Comparison of ENCODE assay signal across 11 cellular contexts in the genomic region with DNA sequence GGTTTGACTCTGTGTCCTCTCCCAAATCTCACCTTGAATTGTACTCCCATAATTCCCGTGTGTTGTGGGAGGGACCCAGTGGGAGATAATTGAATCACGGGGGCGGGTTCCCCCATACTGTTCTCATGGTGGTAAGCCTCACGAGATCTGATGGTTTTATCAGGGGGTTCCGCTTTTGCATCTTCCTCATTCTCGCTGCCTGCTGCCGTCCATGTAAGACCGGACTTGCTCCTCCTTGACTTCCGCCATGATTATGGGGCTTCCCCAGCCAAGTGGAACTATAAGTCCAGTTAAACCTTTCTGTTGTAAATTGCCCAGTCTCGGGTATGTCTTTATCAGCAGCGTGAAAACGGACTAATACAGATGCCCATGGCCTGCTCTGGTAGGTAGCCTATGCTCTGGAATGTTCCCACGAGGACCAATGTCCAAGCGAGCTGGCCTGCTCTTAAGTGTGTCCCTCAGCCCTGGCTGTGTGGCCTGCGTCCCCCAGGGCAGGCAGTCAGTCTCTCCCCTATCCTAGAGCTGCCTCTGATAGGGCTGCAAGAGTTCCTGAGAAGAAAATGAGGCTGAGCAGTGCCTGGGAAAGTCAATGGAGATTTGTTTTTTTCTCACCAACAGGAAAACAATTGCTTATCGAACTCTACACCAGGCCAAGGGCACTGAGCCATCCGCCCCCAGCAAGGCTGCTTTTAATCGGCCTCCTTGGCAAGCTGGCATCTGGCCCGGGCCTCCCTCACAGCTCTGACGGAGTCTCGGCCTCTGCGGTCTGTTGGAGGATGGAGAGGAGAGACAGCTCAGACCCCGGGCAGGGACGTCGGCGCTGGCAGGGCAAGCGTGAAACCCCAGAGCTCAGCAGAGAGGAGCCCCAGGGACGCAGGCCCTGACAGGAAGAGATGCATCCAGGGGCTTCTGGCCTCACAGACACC. TPM values are rescaled to one million over a fixed set of nuclear protein-coding genes. Genes with fewer than 3 reads are reported as not detected.
DNase-seq lines count a peak whose midpoint lies in the region; ATAC-seq and TF ChIP-seq lines count a peak whose summit lies in the region.
"Had no signal": no experiment of that assay in that cellular context is flagged by ENCODE, and none has a peak within 500 bp of the region (broad histone marks: within the 10 kb centered on the region; RNA-seq: fewer than 3 reads in every experiment).

No MANE protein-coding gene starts in this region.

- H3K9me3 ChIP-seq in SK-N-SH, result no peaks in the 10 kb centered on the region
- no peaks in the 10 kb centered on the region for H3K9me3 ChIP-seq in fibroblast of lung (ENCODE audit: control insufficient read depth, insufficient read depth, low read depth, low read length)
- no peaks in the 10 kb centered on the region for H3K9me3 ChIP-seq in ovary

- no peak for ATAC-seq in foreskin keratinocyte
- ATAC-seq: GM12878 had no signal

- peak overlapping the region; percentile 39 for H3K9ac ChIP-seq in SK-N-SH
- H3K9ac ChIP-seq in fibroblast of lung (ENCODE audit: insufficient read depth, low read length), result no peak overlapping the region

- TF ChIP-seq CTCF in SK-N-SH (IDR thresholded peaks at IDR 0.05) (no peak), fibroblast of lung (conservative IDR thresholded peaks at IDR 0.05 in 1 of 2, IDR thresholded peaks at IDR 0.05 in 1 of 2; ENCODE audit: low read depth in 1 of 2, low read length in 2 of 2) (no peak), ovary (IDR thresholded peaks at IDR 0.05) (no peak), foreskin keratinocyte (conservative IDR thresholded peaks at IDR 0.05) (no peak)

- no peak for TF ChIP-seq EP300 in SK-N-SH (IDR thresholded peaks at IDR 0.05; ENCODE audit: borderline replicate concordance in 1 of 2, low read depth in 1 of 2, low read length in 1 of 2)
- no peak for TF ChIP-seq EP300 in ovary (IDR thresholded peaks at IDR 0.05)

- TF ChIP-seq POLR2A in ovary (IDR thresholded peaks at IDR 0.05), result no peak

- H2AFZ ChIP-seq in SK-N-SH (ENCODE audit: low read depth) (no peak overlapping the region), fibroblast of lung (ENCODE audit: low read length) (no peak overlapping the region)

- WGBS in SK-N-SH (ENCODE audit: low lambda C conversion rate), result 81% methylated on average over 23 of the region's 28 CpGs
- WGBS in ovary, 3 donors, result 47 to 69% (median 53%) methylated on average over 28 of the region's 28 CpGs

- H4K20me1 ChIP-seq in SK-N-SH (ENCODE audit: insufficient read depth), result peaks cover 4% of the 10 kb centered on the region; the same call in 1 of the 2 replicates
- no peaks in the 10 kb centered on the region for H4K20me1 ChIP-seq in fibroblast of lung (ENCODE audit: control insufficient read depth, extremely low read depth, insufficient read depth, low read length)

- no peak for TF ChIP-seq RAD21 in SK-N-SH (IDR thresholded peaks at IDR 0.05; ENCODE audit: low read length)

- H3K4me2 ChIP-seq in SK-N-SH, result peak overlapping the region; percentile 47; the same call in 1 of the 2 replicates
- peak overlapping the region; percentile 56 for H3K4me2 ChIP-seq in fibroblast of lung (ENCODE audit: extremely low read depth, insufficient read depth, low read length)

- H3K9me2 ChIP-seq in SK-N-SH, result no peaks in the 10 kb centered on the region

- CTCF ChIA-PET in SK-N-SH (lab: Yijun Ruan, JAX) (no interaction called here), HEK293T (lab: Yijun Ruan, JAX) (no interaction called here)

- POLR2A ChIA-PET in SK-N-SH (lab: Yijun Ruan, JAX), result interaction anchor here (1.2 kb wide), 1 partner anchor 16 kb away, joined by 3 read pairs; no protein-coding TSS in a partner anchor
- POLR2A ChIA-PET in HEK293T (lab: Yijun Ruan, JAX), result no interaction called here

- H3K79me2 ChIP-seq in SK-N-SH (ENCODE audit: insufficient read depth), result peaks cover 17% of the 10 kb centered on the region; the same call in 1 of the 2 replicates
- peaks cover 1% of the 10 kb centered on the region for H3K79me2 ChIP-seq in fibroblast of lung (ENCODE audit: control insufficient read depth, insufficient read depth, low read length)

- H3K4me3 ChIP-seq in SK-N-SH (ENCODE audit: low read depth in 2 of 2, low read length in 1 of 2), result no peak overlapping the region
- no peak overlapping the region for H3K4me3 ChIP-seq in fibroblast of lung (replicated peaks in 1 of 4; ENCODE audit: control extremely low read depth in 1 of 4, insufficient read depth in 1 of 4, low read depth in 3 of 4, low read length in 4 of 4)
- no peak overlapping the region for H3K4me3 ChIP-seq in ovary
- H3K4me3 ChIP-seq: GM12878 had no signal

- peaks cover 4% of the 10 kb centered on the region for H3F3A ChIP-seq in SK-N-SH (replicated peaks; ENCODE audit: insufficient read depth)

- H3K4me1 ChIP-seq in SK-N-SH (ENCODE audit: control insufficient read depth in 1 of 2, insufficient read depth in 2 of 2, low read depth in 1 of 2, low read length in 1 of 2) (peaks cover 4 to 17% of the 10 kb centered on the region in 2 experiments; a peak in 2 of 4 replicates), fibroblast of lung (ENCODE audit: control insufficient read depth, extremely low read depth, insufficient read depth, low read length) (peaks cover 7% of the 10 kb centered on the region), ovary (ENCODE audit: insufficient read depth) (peaks cover 21% of the 10 kb centered on the region), foreskin keratinocyte (no peaks in the 10 kb centered on the region)

- H3K27me3 ChIP-seq in SK-N-SH (ENCODE audit: insufficient read depth) (no peaks in the 10 kb centered on the region), fibroblast of lung (ENCODE audit: control insufficient read depth, insufficient read depth, low read length) (no peaks in the 10 kb centered on the region), ovary (no peaks in the 10 kb centered on the region), foreskin keratinocyte (no peaks in the 10 kb centered on the region)

- peaks cover 0 to 3% of the 10 kb centered on the region in 2 experiments for H3K36me3 ChIP-seq in SK-N-SH (replicated peaks in 1 of 2; ENCODE audit: control insufficient read depth in 1 of 2, insufficient read depth in 2 of 2, low read length in 1 of 2)
- peaks cover 1% of the 10 kb centered on the region for H3K36me3 ChIP-seq in fibroblast of lung (ENCODE audit: control insufficient read depth, insufficient read depth, low read length)
- H3K36me3 ChIP-seq in ovary, result no peaks in the 10 kb centered on the region

- intact Hi-C loops in ovary (cut with DNase I), result no loop called here

- H3K27ac ChIP-seq in SK-N-SH (ENCODE audit: low read depth in 2 of 2, low read length in 1 of 2) (peak overlapping the region; percentile 56 to 64; a peak in 3 of 4 replicates), fibroblast of lung (ENCODE audit: insufficient read depth, low read length) (peak overlapping the region; percentile 34), ovary (peak overlapping the region; percentile 50 to 60), foreskin keratinocyte (no peak overlapping the region)

- DNase-seq in AG20443 (ENCODE audit: low spot score) (peak; percentile 77), SK-N-SH (peak; percentile 62), fibroblast of lung (ENCODE audit: low read depth in 2 of 2) (peak; percentile 53 to 56), ovary (peak in 3 of 5 donors; percentile 65 to 87 (median 75)), activated gamma-delta T cell (lab: John Stamatoyannopoulos, UW) (no peak), HEK293T (ENCODE audit: extremely low spot score) (no peak), foreskin keratinocyte (no peak), HK-2 (ENCODE audit: unreplicated experiment) (no peak)
- DNase-seq: activated CD4-positive, alpha-beta memory T cell treated with anti-CD3 and anti-CD28 coated beads, Interleukin-2, amount 10 ng/mL, durations not matched to agents 7 days and 5 days; NCI-H1105 had no signal

TF ChIP-seq in SK-N-SH, 30 proteins besides CTCF, POLR2A, EP300 and RAD21:
- TF ChIP-seq NFIC (IDR thresholded peaks at IDR 0.05; ENCODE audit: borderline replicate concordance), result peak; percentile 57; the same call in 1 of the 2 replicates
- no peak for TF ChIP-seq EZH2phosphoT487 (IDR thresholded peaks at IDR 0.05; ENCODE audit: borderline replicate concordance, low read depth)

TF ChIP-seq in HEK293T, 16 proteins besides CTCF, POLR2A, EP300 and RAD21:
- TF ChIP-seq TARDBP (IDR thresholded peaks at IDR 0.05) (no peak), HDGF (IDR thresholded peaks at IDR 0.05; ENCODE audit: borderline replicate concordance) (no peak), NFRKB (IDR thresholded peaks at IDR 0.05) (no peak), SUZ12 (IDR thresholded peaks at IDR 0.05) (no peak)

RNA-seq across cellular contexts. Expression of a gene that starts 17.8 kb away (rescaled TPM):
- polyA plus RNA-seq in SK-N-SH (2012; rRNA removed), result 23.6 and 24.5 TPM in 2 replicates
- 13.3 and 17.8 TPM in 2 replicates for polyA plus RNA-seq in SK-N-SH (2012; cell fraction: cytosol; rRNA removed)
- polyA plus RNA-seq in SK-N-SH (2012; cell fraction: nucleus; rRNA removed), result 39.4 and 39.9 TPM in 2 replicates
- 13.1 and 19.3 TPM in 2 replicates for total RNA-seq in fibroblast of lung
- polyA plus RNA-seq in fibroblast of lung, result 23.1 and 26.4 TPM in 2 replicates
- polyA plus RNA-seq in fibroblast of lung (2012), result 23.5 and 25.8 TPM in 2 replicates
- 39.7 and 50.9 TPM in 2 replicates for polyA minus RNA-seq in fibroblast of lung (ENCODE audit: low replicate concordance)
- total RNA-seq in ovary, result 10 to 100 TPM; 19.0 to 44.6 (median 38.6) TPM
- polyA plus RNA-seq in ovary, result 10 to 100 TPM; 23.2 to 38.0 TPM
- 20.3 TPM in 2 replicates for total RNA-seq in foreskin keratinocyte
- polyA plus RNA-seq in foreskin keratinocyte, result 12.0 and 12.6 TPM in 2 replicates

Comparison
In these comparisons a context has a peak if more than half of its experiments do, and no peak if none do; other contexts are left out.
1. DNase-seq: peak in AG20443 (single experiment), SK-N-SH (single experiment), fibroblast of lung (2 of 2) and ovary (3 of 5); none in activated gamma-delta T cell (single experiment), HEK293T (single experiment), foreskin keratinocyte (0 of 2) and HK-2 (single experiment).